14 cellular contexts compared by ENCODE assay signal in genomic region chr7:137151056-137151731, GRCh38.
DNase-seq lines count a peak whose midpoint lies in the region; ATAC-seq and TF ChIP-seq lines count a peak whose summit lies in the region.
"Had no signal": no experiment of that assay in that cellular context is flagged by ENCODE, and none has a peak within 500 bp of the region (broad histone marks: within the 10 kb centered on the region; RNA-seq: fewer than 3 reads in every experiment).

No MANE protein-coding gene starts in this region.

- H3K9me3 ChIP-seq in gastroesophageal sphincter, result peaks cover 0 to under 1% (median 0%) of the 10 kb centered on the region in 3 donors
- H3K9me3 ChIP-seq: gastrocnemius medialis had no signal

- no peak for TF ChIP-seq EP300 in gastroesophageal sphincter (IDR thresholded peaks at IDR 0.05)

- 21% methylated on average over 5 to 6 of the region's 6 CpGs for WGBS in gastroesophageal sphincter (ENCODE audit: low coverage in 1 of 2), 2 donors

- TF ChIP-seq POLR2A in gastroesophageal sphincter (IDR thresholded peaks at IDR 0.05), result no peak

- ATAC-seq in gastroesophageal sphincter (peak; percentile 51), omental fat pad (ENCODE audit: low FRiP score) (peak; percentile 68), GM18907 (IDR thresholded peaks at IDR 0.05; ENCODE audit: unreplicated experiment) (no peak)
- ATAC-seq: CD8-positive, alpha-beta T cell; gastrocnemius medialis; natural killer cell had no signal

- H3K36me3 ChIP-seq in gastroesophageal sphincter, result no peaks in the 10 kb centered on the region
- H3K36me3 ChIP-seq: gastrocnemius medialis had no signal

- DNase-seq in HCEC 1CT, result peak; percentile 49
- peak; percentile 87 for DNase-seq in amniotic epithelial cell (ENCODE audit: low read depth)
- DNase-seq in omental fat pad (ENCODE audit: low spot score), result no peak
- no peak for DNase-seq in stimulated activated CD4-positive, alpha-beta T cell treated with anti-CD3 and anti-CD28 coated beads, Interleukin-2, amount 100 ng/mL, for 24 hours
- no peak for DNase-seq in activated CD4-positive, alpha-beta T cell treated with anti-CD3 and anti-CD28 coated beads for 48 hours
- DNase-seq in NCI-H146 treated with DMSO at 0.1 percent for 48 hours (lab: John Stamatoyannopoulos, UW; ENCODE audit: unreplicated experiment), result no peak
- DNase-seq: activated CD4-positive, CD25-positive, alpha-beta regulatory T cell; activated naive CD8-positive, alpha-beta T cell treated with anti-CD3 and anti-CD28 coated beads, Interleukin-2, amount 10 ng/mL, durations not matched to agents 7 days and 5 days; CD8-positive, alpha-beta T cell; gastrocnemius medialis; natural killer cell; substantia nigra had no signal

- TF ChIP-seq CTCF in gastroesophageal sphincter (IDR thresholded peaks at IDR 0.05), result no peak
- no peak for TF ChIP-seq CTCF in omental fat pad (IDR thresholded peaks at IDR 0.05)

- no peak overlapping the region for H3K4me3 ChIP-seq in gastroesophageal sphincter
- H3K4me3 ChIP-seq: gastrocnemius medialis had no signal

- H3K27ac ChIP-seq in gastroesophageal sphincter, result peak overlapping the region; percentile 59 to 74 (median 64)
- H3K27ac ChIP-seq: gastrocnemius medialis had no signal

- H3K27me3 ChIP-seq in gastroesophageal sphincter, result no peaks in the 10 kb centered on the region
- H3K27me3 ChIP-seq: gastrocnemius medialis had no signal

- H3K4me1 ChIP-seq in gastroesophageal sphincter, result peaks cover 0 to 24% (median 4%) of the 10 kb centered on the region in 3 donors
- H3K4me1 ChIP-seq: gastrocnemius medialis had no signal

Comparison
In these comparisons a context has a peak if more than half of its experiments do, and no peak if none do; other contexts are left out.
1. DNase-seq: peak in HCEC 1CT (single experiment) and amniotic epithelial cell (single experiment); none in omental fat pad (single experiment), stimulated activated CD4-positive, alpha-beta T cell treated with anti-CD3 and anti-CD28 coated beads, Interleukin-2, amount 100 ng/mL, for 24 hours (0 of 2), activated CD4-positive, alpha-beta T cell treated with anti-CD3 and anti-CD28 coated beads for 48 hours (single experiment) and NCI-H146 treated with DMSO at 0.1 percent for 48 hours (single experiment).